28 cellular contexts compared by ENCODE assay signal in the genomic region with DNA sequence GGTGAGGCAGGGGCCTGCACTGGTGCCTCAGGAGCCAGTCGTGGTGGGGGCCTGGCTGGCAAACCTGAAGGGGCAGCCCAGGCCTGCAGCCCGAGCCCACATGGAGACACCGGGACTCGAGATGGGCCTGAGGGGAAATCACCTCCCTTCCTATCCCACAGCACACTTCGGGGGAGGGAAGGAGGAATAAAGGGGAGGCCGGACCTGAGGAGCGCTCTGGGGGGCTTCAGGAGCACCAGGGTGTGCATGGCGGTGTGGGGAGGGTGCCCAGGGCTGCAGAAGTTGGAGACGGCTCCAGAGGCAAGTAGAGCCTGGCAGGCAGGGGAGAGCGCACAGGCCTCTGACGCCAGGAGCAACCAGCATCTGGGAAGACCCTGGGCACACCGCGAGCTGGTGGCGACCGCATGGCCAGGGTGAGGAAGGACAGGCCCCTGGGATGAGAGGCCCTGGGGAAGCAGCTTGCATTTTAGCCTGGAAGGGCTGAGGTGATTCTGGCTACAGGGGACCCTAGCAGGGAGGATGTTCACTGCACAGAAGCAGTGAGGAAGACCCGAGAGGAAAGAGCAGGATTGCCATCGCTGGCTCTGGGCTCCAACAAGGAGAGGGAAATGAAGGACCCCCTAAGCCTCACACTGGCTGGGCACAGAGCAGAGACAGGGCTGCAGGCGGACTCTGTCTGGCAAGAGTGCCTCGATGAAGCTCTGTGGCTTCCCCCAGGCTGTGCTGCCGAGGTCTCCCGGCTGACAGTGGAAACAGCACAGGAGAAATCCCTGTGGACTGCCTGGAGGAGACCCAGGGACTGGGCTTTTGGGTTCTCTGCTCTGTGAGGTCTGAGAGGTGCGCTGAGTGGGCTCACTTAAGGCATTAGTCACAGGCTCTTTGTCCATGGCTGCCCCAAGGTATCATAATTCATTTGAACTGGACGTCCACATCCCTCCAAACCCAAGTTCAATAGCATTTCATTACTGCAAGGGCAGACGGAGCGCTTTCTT.
DNase-seq lines count a peak whose midpoint lies in the region; ATAC-seq, FAIRE-seq and TF ChIP-seq lines count a peak whose summit lies in the region.
"Had no signal": no experiment of that assay in that cellular context is flagged by ENCODE, and none has a peak within 500 bp of the region (broad histone marks: within the 10 kb centered on the region; RNA-seq: fewer than 3 reads in every experiment).

No MANE protein-coding gene starts in this region.

- CTCF ChIA-PET in A549 (lab: Yijun Ruan, JAX) (no interaction called here), HepG2 (lab: Yijun Ruan, JAX; ENCODE audit: low intra/inter-chr PET ratio, low total read pairs) (no interaction called here)

- TF ChIP-seq EP300 in A549 (IDR thresholded peaks at IDR 0.05) (no peak), sigmoid colon (IDR thresholded peaks at IDR 0.05) (no peak), HepG2 (IDR thresholded peaks at IDR 0.05; ENCODE audit: low read depth in 2 of 2, low read length in 2 of 2) (no peak), HepG2 (CRISPR knock-in tag; IDR thresholded peaks at IDR 0.05; ENCODE audit: borderline replicate concordance) (no peak)

- no peak overlapping the region for H3K27ac Mint-ChIP-seq in endodermal cell
- H3K27ac Mint-ChIP-seq: activated CD4-positive, alpha-beta T cell treated with anti-CD3 and anti-CD28 coated beads, Interleukin-2, amount 10 ng/mL, durations not matched to agents 7 days and 5 days; activated naive CD4-positive, alpha-beta T cell treated with anti-CD3 and anti-CD28 coated beads, Interleukin-2, amount 10 ng/mL, durations not matched to agents 7 days and 5 days had no signal

- TF ChIP-seq POLR2A in A549 (IDR thresholded peaks at IDR 0.05; ENCODE audit: low read length) (no peak), NB4 (IDR thresholded peaks at IDR 0.05; ENCODE audit: extremely low read depth, insufficient read length) (no peak), sigmoid colon (IDR thresholded peaks at IDR 0.05) (no peak), HepG2 (IDR thresholded peaks at IDR 0.05; ENCODE audit: insufficient read depth in 1 of 2, low read depth in 2 of 2, low read length in 2 of 2) (no peak)

- H3K4me2 ChIP-seq in A549: peak overlapping the region; percentile 86
- H3K4me2 ChIP-seq in osteoblast (ENCODE audit: insufficient read depth, low read length): no peak overlapping the region
- H3K4me2 ChIP-seq in HepG2 (ENCODE audit: low read depth, low read length): no peak overlapping the region
- H3K4me2 ChIP-seq: neural progenitor cell, smooth muscle cell had no signal

- H3K4me3 ChIP-seq in A549 (no peak overlapping the region; the same call in 2 of the 3 replicates), NB4 (ENCODE audit: low read depth, low read length) (peak overlapping the region; percentile 59), endodermal cell (ENCODE audit: low read length) (no peak overlapping the region), osteoblast (ENCODE audit: insufficient read depth, low read length) (no peak overlapping the region), sigmoid colon (no peak overlapping the region), HepG2 (replicated peaks in 1 of 3; ENCODE audit: insufficient read depth in 1 of 3, low read depth in 2 of 3, low read length in 3 of 3) (no peak overlapping the region)
- H3K4me3 ChIP-seq: cardiac muscle cell, heart left ventricle, left ventricle myocardium inferior, neural progenitor cell, smooth muscle cell, transverse colon had no signal

- no peaks in the 10 kb centered on the region for H3K9me3 ChIP-seq in A549
- H3K9me3 ChIP-seq in endodermal cell (ENCODE audit: control insufficient read depth, low read length): no peaks in the 10 kb centered on the region
- no peaks in the 10 kb centered on the region for H3K9me3 ChIP-seq in osteoblast (ENCODE audit: low read depth, low read length)
- no peaks in the 10 kb centered on the region for H3K9me3 ChIP-seq in sigmoid colon
- H3K9me3 ChIP-seq in HepG2 (ENCODE audit: low read length): no peaks in the 10 kb centered on the region
- H3K9me3 ChIP-seq: heart left ventricle, left ventricle myocardium inferior, transverse colon had no signal

- DNase-seq in A549 (ENCODE audit: low read depth in 1 of 2, low spot score in 1 of 2) (no peak), NB4 (ENCODE audit: low read depth) (no peak), endodermal cell (peak; percentile 42), osteoblast (ENCODE audit: insufficient read length, low spot score, missing footprints) (peak; percentile 62), sigmoid colon (no peak), KG1 (lab: John Stamatoyannopoulos, UW) (no peak), HepG2 (ENCODE audit: low spot score) (no peak)
- DNase-seq: activated CD4-positive, alpha-beta T cell treated with anti-CD3 and anti-CD28 coated beads, Interleukin-2, amount 10 ng/mL, durations not matched to agents 7 days and 5 days; activated naive CD4-positive, alpha-beta T cell treated with anti-CD3 and anti-CD28 coated beads, Interleukin-2, amount 10 ng/mL, durations not matched to agents 7 days and 5 days; activated T-cell treated with anti-CD3 and anti-CD28 coated beads, Interleukin-2, amount 50 U/mL, for 1 hour; anterior cingulate cortex; GOT3; left ventricle myocardium inferior; MM.1S; NCI-H1694; NCI-H2171 treated with DMSO at 0.1 percent for 48 hours; NCI-H524 treated with DMSO at 0.1 percent for 48 hours; stimulated activated CD4-positive, alpha-beta T cell treated with anti-CD3 and anti-CD28 coated beads, Interleukin-4, amount 100 ng/mL, for 1 hour; stimulated activated naive CD8-positive, alpha-beta T cell treated with anti-CD3 and anti-CD28 coated beads, Interleukin-15, Interleukin-2, amounts not matched to agents 100 U/mL and 50 U/mL, for 24 hours; transverse colon had no signal

- H3K9me3 Mint-ChIP-seq in endodermal cell: no peaks in the 10 kb centered on the region
- H3K9me3 Mint-ChIP-seq: activated CD4-positive, alpha-beta T cell treated with anti-CD3 and anti-CD28 coated beads, Interleukin-2, amount 10 ng/mL, durations not matched to agents 7 days and 5 days; activated naive CD4-positive, alpha-beta T cell treated with anti-CD3 and anti-CD28 coated beads, Interleukin-2, amount 10 ng/mL, durations not matched to agents 7 days and 5 days had no signal

- H3K9ac ChIP-seq in endodermal cell (ENCODE audit: extremely low read depth, low read length, poor library complexity, severe bottlenecking) (no peak overlapping the region), HepG2 (ENCODE audit: insufficient read depth, low read depth, low read length) (no peak overlapping the region)
- H3K9ac ChIP-seq: neural progenitor cell had no signal

- H3K4me1 ChIP-seq in A549 (peaks cover 4% of the 10 kb centered on the region; the same call in 2 of the 3 replicates), endodermal cell (ENCODE audit: control insufficient read depth, insufficient read depth, low read length) (no peaks in the 10 kb centered on the region), osteoblast (ENCODE audit: insufficient read depth, low read length) (no peaks in the 10 kb centered on the region), sigmoid colon (no peaks in the 10 kb centered on the region), HepG2 (ENCODE audit: insufficient read depth, low read length) (no peaks in the 10 kb centered on the region)
- H3K4me1 ChIP-seq: heart left ventricle, left ventricle myocardium inferior, transverse colon had no signal

- TF ChIP-seq CTCF in A549 (IDR thresholded peaks at IDR 0.05) (no peak), NB4 (IDR thresholded peaks at IDR 0.05; ENCODE audit: low read depth, low read length) (no peak), endodermal cell (conservative IDR thresholded peaks at IDR 0.05) (no peak), osteoblast (IDR thresholded peaks at IDR 0.05; ENCODE audit: extremely low read depth, low read depth, low read length) (no peak), sigmoid colon (IDR thresholded peaks at IDR 0.05) (no peak), HepG2 (CRISPR knock-in tag; IDR thresholded peaks at IDR 0.05) (no peak)

- no peaks in the 10 kb centered on the region for H3K36me3 Mint-ChIP-seq in endodermal cell (ENCODE audit: low read depth)
- H3K36me3 Mint-ChIP-seq: activated naive CD4-positive, alpha-beta T cell treated with anti-CD3 and anti-CD28 coated beads, Interleukin-2, amount 10 ng/mL, durations not matched to agents 7 days and 5 days; neural progenitor cell had no signal

- H3K27me3 ChIP-seq in endodermal cell (ENCODE audit: control insufficient read depth, insufficient read depth, low read length, poor library complexity, severe bottlenecking) (no peaks in the 10 kb centered on the region), osteoblast (ENCODE audit: insufficient read depth, low read length) (no peaks in the 10 kb centered on the region), sigmoid colon (peaks cover 0 to 46% (median 15%) of the 10 kb centered on the region in 3 donors), HepG2 (ENCODE audit: control insufficient read depth in 1 of 2, insufficient read depth in 2 of 2, low read length in 2 of 2) (peaks cover 15 to 65% of the 10 kb centered on the region in 2 experiments; a peak in 4 of 5 replicates)
- H3K27me3 ChIP-seq: cardiac muscle cell, neural progenitor cell had no signal

- no peak for TF ChIP-seq RAD21 in A549 (conservative IDR thresholded peaks at IDR 0.05 in 1 of 2, IDR thresholded peaks at IDR 0.05 in 1 of 2)
- no peak for TF ChIP-seq RAD21 in HepG2 (CRISPR knock-in tag; IDR thresholded peaks at IDR 0.05)

- no peaks in the 10 kb centered on the region for H3K27me3 Mint-ChIP-seq in endodermal cell (ENCODE audit: insufficient read depth)
- H3K27me3 Mint-ChIP-seq: activated CD4-positive, alpha-beta T cell treated with anti-CD3 and anti-CD28 coated beads, Interleukin-2, amount 10 ng/mL, durations not matched to agents 7 days and 5 days had no signal

- BruUV-seq in HepG2 (replicated peaks; lab: Mats Ljungman, UMichigan): no TSS peak

- no peaks in the 10 kb centered on the region for H3K79me2 ChIP-seq in osteoblast (ENCODE audit: insufficient read depth, low read length)
- no peaks in the 10 kb centered on the region for H3K79me2 ChIP-seq in HepG2 (ENCODE audit: insufficient read depth, low read length)

- H3K36me3 ChIP-seq in endodermal cell (ENCODE audit: control insufficient read depth, insufficient read depth, low read length): no peaks in the 10 kb centered on the region
- no peaks in the 10 kb centered on the region for H3K36me3 ChIP-seq in osteoblast (ENCODE audit: insufficient read depth, low read length)
- no peaks in the 10 kb centered on the region for H3K36me3 ChIP-seq in sigmoid colon
- H3K36me3 ChIP-seq in HepG2 (replicated peaks in 1 of 2; ENCODE audit: control insufficient read depth in 1 of 2, insufficient read depth in 2 of 2, low read length in 2 of 2): no peaks in the 10 kb centered on the region
- H3K36me3 ChIP-seq: cardiac muscle cell, heart left ventricle, left ventricle myocardium inferior, neural progenitor cell, transverse colon had no signal

- no peak for FAIRE-seq in A549 (lab: Jason Lieb, UNC)
- FAIRE-seq in HepG2 (lab: Jason Lieb, UNC): no peak

- ATAC-seq in A549 (no peak), HG03159 (IDR thresholded peaks at IDR 0.05; ENCODE audit: unreplicated experiment) (no peak), HepG2 (no peak)
- ATAC-seq: heart left ventricle; SK-N-SH treated with all-trans-retinoic acid at 6 μM for 48 hours; stimulated activated naive CD8-positive, alpha-beta T cell treated with anti-CD3 and anti-CD28 coated beads, Interleukin-15, Interleukin-2, amounts not matched to agents 100 U/mL and 50 U/mL, for 24 hours had no signal

- H3K4me3 Mint-ChIP-seq in endodermal cell: no peak overlapping the region
- H3K4me3 Mint-ChIP-seq: activated CD4-positive, alpha-beta T cell treated with anti-CD3 and anti-CD28 coated beads, Interleukin-2, amount 10 ng/mL, durations not matched to agents 7 days and 5 days; activated naive CD4-positive, alpha-beta T cell treated with anti-CD3 and anti-CD28 coated beads, Interleukin-2, amount 10 ng/mL, durations not matched to agents 7 days and 5 days had no signal

- H2AFZ ChIP-seq in osteoblast (ENCODE audit: low read length) (no peak overlapping the region), HepG2 (ENCODE audit: low read length) (no peak overlapping the region)
- H2AFZ ChIP-seq: neural progenitor cell had no signal

- H4K20me1 ChIP-seq in osteoblast (ENCODE audit: insufficient read depth, low read length) (no peaks in the 10 kb centered on the region), HepG2 (ENCODE audit: insufficient read depth, low read length) (no peaks in the 10 kb centered on the region)

- WGBS in A549 (ENCODE audit: missing lambda C conversion rate): 78% methylated on average over 15 of the region's 25 CpGs
- 93% methylated on average over 13 to 25 of the region's 25 CpGs for WGBS in endodermal cell (ENCODE audit: insufficient coverage in 1 of 2, insufficient read length in 1 of 2), 2 experiments
- WGBS in sigmoid colon, 2 donors: 77% methylated on average over 25 of the region's 25 CpGs
- WGBS in HepG2 (ENCODE audit: low lambda C conversion rate): 21% methylated on average over 5 of the region's 25 CpGs

- in situ Hi-C loops in HepG2 (cut with HindIII; ENCODE audit: extremely low pct_ligation_motif_present, low pct_unique_long_range_greater_than_20kb): no loop called here

- peaks cover 5% of the 10 kb centered on the region for H3K4me1 Mint-ChIP-seq in endodermal cell
- H3K4me1 Mint-ChIP-seq: activated CD4-positive, alpha-beta T cell treated with anti-CD3 and anti-CD28 coated beads, Interleukin-2, amount 10 ng/mL, durations not matched to agents 7 days and 5 days; activated naive CD4-positive, alpha-beta T cell treated with anti-CD3 and anti-CD28 coated beads, Interleukin-2, amount 10 ng/mL, durations not matched to agents 7 days and 5 days had no signal

- POLR2A ChIA-PET in A549 (lab: Yijun Ruan, JAX): no interaction called here
- POLR2A ChIA-PET in HepG2 (lab: Yijun Ruan, JAX): no interaction called here

- peak overlapping the region in 1 of 2 experiments; percentile 76; a peak in 3 of 6 replicates for H3K27ac ChIP-seq in A549
- H3K27ac ChIP-seq in endodermal cell (ENCODE audit: low read depth, low read length): peak overlapping the region; percentile 32
- H3K27ac ChIP-seq in osteoblast (ENCODE audit: low read depth, low read length): no peak overlapping the region
- H3K27ac ChIP-seq in sigmoid colon: no peak overlapping the region
- H3K27ac ChIP-seq in HepG2 (ENCODE audit: extremely low read length, insufficient read depth, low read length): no peak overlapping the region
- H3K27ac ChIP-seq: C4-2B, cardiac muscle cell, epithelial cell of prostate, heart left ventricle, left ventricle myocardium inferior, neural progenitor cell, transverse colon had no signal

- intact Hi-C loops in sigmoid colon (cut with DNase I) (no loop called here), HepG2 (cut with micrococcal nuclease; ENCODE audit: unreplicated experiment) (no loop called here)

Comparison
In these comparisons a context has a peak if more than half of its experiments do, and no peak if none do; other contexts are left out.
1. DNase-seq: peak in endodermal cell (single experiment) and osteoblast (single experiment); none in A549 (0 of 2), NB4 (single experiment), sigmoid colon (single experiment), KG1 (single experiment) and HepG2 (single experiment).